19 cellular contexts compared by ENCODE assay signal in genomic region chr19:21750586-21751128, GRCh38. TPM values are rescaled to one million over a fixed set of nuclear protein-coding genes. Genes with fewer than 3 reads are reported as not detected.
DNase-seq lines count a peak whose midpoint lies in the region; ATAC-seq and TF ChIP-seq lines count a peak whose summit lies in the region.
"Had no signal": no experiment of that assay in that cellular context is flagged by ENCODE, and none has a peak within 500 bp of the region (broad histone marks: within the 10 kb centered on the region; RNA-seq: fewer than 3 reads in every experiment).

No MANE protein-coding gene starts in this region.

- H4K12ac ChIP-seq in trophoblast cell (ENCODE audit: low read depth, low read length) = no peak overlapping the region

- H3K36me3 ChIP-seq in ACC112 (ENCODE audit: insufficient read depth, low read length) (peaks cover 11% of the 10 kb centered on the region; the same call in 1 of the 2 replicates), BLaER1 (peaks cover 100% of the 10 kb centered on the region), adrenal gland (replicated peaks in 1 of 2) (peaks cover 0 to 14% of the 10 kb centered on the region in 2 donors), trophoblast cell (ENCODE audit: control insufficient read depth in 1 of 2, insufficient read depth in 2 of 2, low read length in 2 of 2) (peaks cover 12 to 14% of the 10 kb centered on the region in 2 experiments)

- ATAC-seq in GM18520 (IDR thresholded peaks at IDR 0.05; ENCODE audit: unreplicated experiment) (no peak), GM19328 (IDR thresholded peaks at IDR 0.05; ENCODE audit: unreplicated experiment) (no peak)

- H3K27ac ChIP-seq in ACC112 (ENCODE audit: low read depth, low read length) (0 out of 2 replicates have a peak overlapping the region, but pooled peaks have one; percentile 32), BLaER1 (no peak overlapping the region), adrenal gland (peak overlapping the region in 4 of 5 donors; percentile 13 to 77 (median 38)), trophoblast cell (ENCODE audit: low read depth, low read length) (peak overlapping the region; percentile 56)
- H3K27ac ChIP-seq: HL-60, RWPE1, SK-N-MC had no signal

- H3K27me3 ChIP-seq in ACC112 (ENCODE audit: insufficient read depth, low read length) = no peaks in the 10 kb centered on the region
- no peaks in the 10 kb centered on the region for H3K27me3 ChIP-seq in BLaER1
- H3K27me3 ChIP-seq in adrenal gland = no peaks in the 10 kb centered on the region
- no peaks in the 10 kb centered on the region for H3K27me3 ChIP-seq in trophoblast cell (ENCODE audit: insufficient read depth, low read length)

- peak in 1 of 7 donors; percentile 20 for DNase-seq in adrenal gland
- no peak for DNase-seq in trophoblast cell
- no peak for DNase-seq in activated effector memory CD4-positive, alpha-beta T cell treated with anti-CD3 and anti-CD28 coated beads, Interleukin-2, amount 50 U/mL, for 16 hours
- DNase-seq: CD8-positive, alpha-beta memory T cell; DMS79 treated with DMSO at 0.1 percent for 48 hours; GF-D8; Kasumi-1; NCI-H1092 treated with DMSO at 0.1 percent for 48 hours; NCI-H1436 treated with DMSO at 0.1 percent for 48 hours; NCI-H187 treated with DMSO at 0.1 percent for 48 hours; NCI-H526 treated with DMSO at 0.1 percent for 48 hours; SIG-M5 had no signal

- peak overlapping the region; percentile 77 for H3K14ac ChIP-seq in trophoblast cell (ENCODE audit: low read length)

- H2AK5ac ChIP-seq in trophoblast cell (ENCODE audit: low read length) = peak overlapping the region; percentile 81

- H3K79me2 ChIP-seq in ACC112 (ENCODE audit: control insufficient read depth, insufficient read depth, low read length, unreplicated experiment) (peaks cover 18% of the 10 kb centered on the region), trophoblast cell (ENCODE audit: control insufficient read depth, insufficient read depth, low read length, poor library complexity) (peaks cover 5% of the 10 kb centered on the region)

- peak overlapping the region; percentile 58 for H2BK12ac ChIP-seq in trophoblast cell (ENCODE audit: low read length)

- H3K4me1 ChIP-seq in ACC112 (ENCODE audit: control insufficient read depth, insufficient read depth, low read length, unreplicated experiment) (peaks cover 16% of the 10 kb centered on the region), BLaER1 (no peaks in the 10 kb centered on the region), adrenal gland (replicated peaks in 1 of 2) (peaks cover 19 to 20% of the 10 kb centered on the region in 2 donors), trophoblast cell (ENCODE audit: control insufficient read depth in 1 of 2, insufficient read depth in 2 of 2, low read length in 2 of 2) (peaks cover 14 to 22% of the 10 kb centered on the region in 2 experiments)

- H3K23ac ChIP-seq in trophoblast cell (ENCODE audit: low read length) = no peak overlapping the region

- no peak overlapping the region for H2AFZ ChIP-seq in ACC112 (ENCODE audit: low read length, unreplicated experiment)
- no peak overlapping the region for H2AFZ ChIP-seq in trophoblast cell (ENCODE audit: insufficient read depth, low read length, poor library complexity)

- intact Hi-C loops in adrenal gland (cut with DNase I) = no loop called here

- peak overlapping the region; percentile 53 for H3K4ac ChIP-seq in trophoblast cell (ENCODE audit: low read depth, low read length)

- H4K20me1 ChIP-seq in BLaER1 = 0 out of 2 replicates have a peak, but pooled peaks cover 4% of the 10 kb centered on the region

- peak overlapping the region; percentile 68 for H2BK120ac ChIP-seq in trophoblast cell (ENCODE audit: insufficient read depth, low read length, poor library complexity)

- WGBS in adrenal gland, 4 donors = 96 to 98% (median 98%) methylated on average over 26 to 40 of the region's 40 CpGs
- no CpG with 5 or more reads among the region's 40 CpGs for WGBS in trophoblast cell (ENCODE audit: extremely low coverage, insufficient coverage, insufficient read length)

- no peak overlapping the region for H4K8ac ChIP-seq in trophoblast cell (ENCODE audit: low read depth, low read length)

- peak overlapping the region; percentile 50 for H3K18ac ChIP-seq in trophoblast cell (ENCODE audit: low read length)

- peaks cover 99% of the 10 kb centered on the region for H3K9me3 ChIP-seq in BLaER1
- no peaks in the 10 kb centered on the region for H3K9me3 ChIP-seq in adrenal gland (replicated peaks in 1 of 3)
- no peaks in the 10 kb centered on the region for H3K9me3 ChIP-seq in trophoblast cell (ENCODE audit: insufficient read depth, low read depth, low read length)

- TF ChIP-seq CTCF in adrenal gland (IDR thresholded peaks at IDR 0.05) = no peak

- H3K4me3 ChIP-seq in ACC112 (ENCODE audit: low read depth, low read length) (no peak overlapping the region), BLaER1 (0 out of 2 replicates have a peak overlapping the region, but pooled peaks have one; percentile 41), adrenal gland (no peak overlapping the region), trophoblast cell (ENCODE audit: low read depth, low read length) (no peak overlapping the region)
- H3K4me3 ChIP-seq: SK-N-MC had no signal

- TF ChIP-seq POLR2A in adrenal gland (IDR thresholded peaks at IDR 0.05) = no peak

- H3K4me2 ChIP-seq in BLaER1 (no peak overlapping the region), trophoblast cell (ENCODE audit: low read length) (no peak overlapping the region)

- H4K91ac ChIP-seq in trophoblast cell (ENCODE audit: low read depth, low read length) = peak overlapping the region; percentile 95

- peak overlapping the region; percentile 86 for H2BK5ac ChIP-seq in trophoblast cell (ENCODE audit: low read depth, low read length, poor library complexity)

- H3K9ac ChIP-seq in BLaER1 = no peak overlapping the region
- no peak overlapping the region for H3K9ac ChIP-seq in trophoblast cell (ENCODE audit: low read length)

- peaks cover 7% of the 10 kb centered on the region for H3K79me1 ChIP-seq in trophoblast cell (ENCODE audit: low read length)

RNA-seq across cellular contexts. Expression of gene ZNF100, which starts 16.7 kb away (rescaled TPM):
- 10 to 100 TPM in 5 of 8 donors, 1 to 10 TPM in 3; 4.1 to 18.7 (median 11.9) TPM for total RNA-seq in adrenal gland
- 1 to 10 TPM; 2.0 to 7.6 (median 4.9) TPM for polyA plus RNA-seq in adrenal gland
- 10.2 and 10.4 TPM in 2 replicates for polyA plus RNA-seq in trophoblast cell (2013)
